Comparison of ENCODE assay signal across 31 cellular contexts in genomic region chr13:39866722-39867121, GRCh38.
"Had no signal": no experiment of that assay in that cellular context is flagged by ENCODE, and none has a peak within 500 bp of the region (broad histone marks: within the 10 kb centered on the region; RNA-seq: fewer than 3 reads in every experiment).

No MANE protein-coding gene starts in this region.

- H3K9me3 Mint-ChIP-seq: activated naive CD4-positive, alpha-beta T cell treated with anti-CD3 and anti-CD28 coated beads, Interleukin-2, amount 10 ng/mL, durations not matched to agents 7 days and 5 days had no signal

- H3K36me3 Mint-ChIP-seq: activated CD8-positive, alpha-beta memory T cell treated with anti-CD3 and anti-CD28 coated beads, Interleukin-2, amount 10 ng/mL, durations not matched to agents 7 days and 5 days; activated naive CD4-positive, alpha-beta T cell treated with anti-CD3 and anti-CD28 coated beads, Interleukin-2, amount 10 ng/mL, durations not matched to agents 7 days and 5 days; brain had no signal

- H3K27ac Mint-ChIP-seq: activated CD8-positive, alpha-beta memory T cell treated with anti-CD3 and anti-CD28 coated beads, Interleukin-2, amount 10 ng/mL, durations not matched to agents 7 days and 5 days; activated naive CD4-positive, alpha-beta T cell treated with anti-CD3 and anti-CD28 coated beads, Interleukin-2, amount 10 ng/mL, durations not matched to agents 7 days and 5 days; brain had no signal

- H3K4me3 Mint-ChIP-seq: activated CD8-positive, alpha-beta memory T cell treated with anti-CD3 and anti-CD28 coated beads, Interleukin-2, amount 10 ng/mL, durations not matched to agents 7 days and 5 days; activated naive CD4-positive, alpha-beta T cell treated with anti-CD3 and anti-CD28 coated beads, Interleukin-2, amount 10 ng/mL, durations not matched to agents 7 days and 5 days; brain had no signal

- H3K36me3 ChIP-seq: WERI-Rb-1 had no signal

- H3K4me1 Mint-ChIP-seq: activated CD8-positive, alpha-beta memory T cell treated with anti-CD3 and anti-CD28 coated beads, Interleukin-2, amount 10 ng/mL, durations not matched to agents 7 days and 5 days; activated naive CD4-positive, alpha-beta T cell treated with anti-CD3 and anti-CD28 coated beads, Interleukin-2, amount 10 ng/mL, durations not matched to agents 7 days and 5 days; brain had no signal

- DNase-seq: activated CD4-positive, alpha-beta T cell treated with anti-CD3 and anti-CD28 coated beads for 48 hours; activated CD4-positive, alpha-beta T cell treated with anti-CD3 and anti-CD28 coated beads, Interleukin-2, amount 50 U/mL, for 48 hours; activated CD4-positive, CD25-positive, alpha-beta regulatory T cell; activated CD8-positive, alpha-beta memory T cell treated with anti-CD3 and anti-CD28 coated beads for 24 hours; activated CD8-positive, alpha-beta memory T cell treated with anti-CD3 and anti-CD28 coated beads, Interleukin-2, amount 10 ng/mL, durations not matched to agents 7 days and 5 days; activated CD8-positive, alpha-beta memory T cell treated with anti-CD3 and anti-CD28 coated beads, Interleukin-2, amount 50 U/mL, for 48 hours; activated gamma-delta T cell; activated naive CD4-positive, alpha-beta T cell treated with anti-CD3 and anti-CD28 coated beads, Interleukin-2, amount 10 ng/mL, durations not matched to agents 7 days and 5 days; activated T-cell treated with anti-CD3 and anti-CD28 coated beads, Interleukin-2, amount 50 U/mL, for 1 hour; anterior cingulate cortex; caudate nucleus; cerebellar nuclear complex; IMR-90; NCI-H1092 treated with DMSO at 0.1 percent for 48 hours; NCI-H1417; NCI-H146; NCI-H187; NCI-H2029 treated with DMSO at 0.1 percent for 48 hours; NCI-H2107; NCI-H2171; NCI-H510A; NCI-H526; NCI-H748 treated with DMSO at 0.1 percent for 48 hours; NK-92 treated with Interleukin-12 subunit alpha and Interleukin-12 subunit beta, amount 100 ng/mL, for 24 hours; OCI-M1; Right ventricle myocardium superior; SW 1271; T1000; WERI-Rb-1 had no signal

- ATAC-seq: activated CD8-positive, alpha-beta memory T cell treated with anti-CD3 and anti-CD28 coated beads, Interleukin-2, amount 10 ng/mL, durations not matched to agents 7 days and 5 days; K562 had no signal

- H3K4me3 ChIP-seq: K562 had no signal

- H3K27me3 Mint-ChIP-seq: brain had no signal

- H3K27ac ChIP-seq: WERI-Rb-1 had no signal
